Comparison of ENCODE assay signal across 8 cellular contexts in the genomic region with DNA sequence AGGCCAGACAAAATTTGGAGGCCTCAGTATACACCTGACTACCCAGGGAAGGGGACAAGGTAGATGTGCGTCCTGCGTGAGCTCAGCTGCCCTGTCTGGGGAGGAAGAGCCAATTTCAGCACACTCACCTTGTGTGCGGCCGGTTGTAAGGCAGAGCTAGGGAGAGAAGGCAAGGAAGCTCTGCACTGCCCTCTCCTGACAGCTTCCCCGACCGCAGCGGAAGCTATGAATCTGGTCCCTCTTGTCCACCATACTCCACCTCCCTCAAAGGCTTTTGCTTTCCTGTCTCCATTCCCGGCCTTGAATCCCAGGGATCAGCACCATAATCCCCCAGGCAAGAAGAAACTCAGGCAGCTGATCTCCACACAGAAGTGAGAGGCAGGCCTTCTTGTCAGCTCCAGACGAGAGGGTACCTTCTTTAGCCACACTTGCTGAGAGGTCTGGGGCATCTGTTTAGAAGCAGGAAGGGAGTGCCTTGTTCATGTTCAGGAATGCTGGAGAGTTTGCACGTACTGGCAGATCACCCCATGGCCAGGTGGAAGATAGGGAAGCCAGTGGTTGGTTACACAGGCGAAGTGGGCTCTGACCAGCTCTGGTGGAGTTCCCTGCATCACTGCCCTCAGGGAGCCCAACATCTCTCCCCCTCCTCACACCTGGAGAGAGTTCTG.
DNase-seq lines count a peak whose midpoint lies in the region; ATAC-seq and TF ChIP-seq lines count a peak whose summit lies in the region.

No MANE protein-coding gene starts in this region.

- no peaks in the 10 kb centered on the region for H3K9me3 ChIP-seq in mammary epithelial cell (replicated peaks; ENCODE audit: insufficient read depth, low read length)

- peak; percentile 75 to 85 for TF ChIP-seq CTCF in mammary epithelial cell (conservative IDR thresholded peaks at IDR 0.05 in 1 of 2, IDR thresholded peaks at IDR 0.05 in 1 of 2; ENCODE audit: extremely low read depth in 1 of 2, insufficient read depth in 1 of 2, low read depth in 1 of 2, low read length in 2 of 2)

- peak; percentile 8 for DNase-seq in DMS153 (lab: John Stamatoyannopoulos, UW)
- DNase-seq in DMS153 treated with DMSO at 0.1 percent for 48 hours (lab: John Stamatoyannopoulos, UW; ENCODE audit: unreplicated experiment): no peak
- DNase-seq in NCI-H226: peak; percentile 46
- peak; percentile 60 for DNase-seq in mammary epithelial cell
- DNase-seq in iris pigment epithelial cell (ENCODE audit: low read depth): peak; percentile 74
- DNase-seq in stimulated activated naive CD8-positive, alpha-beta T cell treated with anti-CD3 and anti-CD28 coated beads, Interleukin-15, Interleukin-2, amounts not matched to agents 100 U/mL and 50 U/mL, for 24 hours: peak; percentile 13

- no TSS peak for BruUV-seq in mammary epithelial cell (replicated peaks; lab: Mats Ljungman, UMichigan)

- no peak overlapping the region for H3K4me3 ChIP-seq in mammary epithelial cell (replicated peaks in 1 of 3; ENCODE audit: insufficient read depth in 1 of 3, low read depth in 2 of 3, low read length in 3 of 3)

- H3K27me3 ChIP-seq in mammary epithelial cell (ENCODE audit: insufficient read depth, low read length): no peaks in the 10 kb centered on the region

- no peaks in the 10 kb centered on the region for H3K36me3 ChIP-seq in mammary epithelial cell (ENCODE audit: insufficient read depth, low read length)

- no peaks in the 10 kb centered on the region for H4K20me1 ChIP-seq in mammary epithelial cell (ENCODE audit: insufficient read depth, low read length)

- peak overlapping the region; percentile 12 for H3K27ac ChIP-seq in mammary epithelial cell (ENCODE audit: insufficient read depth, low read depth, low read length)

- peak overlapping the region; percentile 9 for H3K9ac ChIP-seq in mammary epithelial cell (ENCODE audit: insufficient read depth, low read length)

- H3K4me2 ChIP-seq in mammary epithelial cell (ENCODE audit: insufficient read depth, low read depth, low read length): peak overlapping the region; percentile 29

- intact Hi-C loops in mammary epithelial cell (cut with micrococcal nuclease): no loop called here

- CTCF ChIA-PET in mammary epithelial cell (lab: Charles Lee; ENCODE audit: low non-redundant PET): interaction anchor here (0.5 to 0.9 kb wide), 2 partner anchors 58 to 474 kb away, joined by 3 to 4 read pairs; no protein-coding TSS in a partner anchor

- dilution Hi-C loops in mammary epithelial cell (cut with HindIII; ENCODE audit: low sequenced_read_pairs): no loop called here

- H3K4me1 ChIP-seq in mammary epithelial cell (ENCODE audit: insufficient read depth, low read length): peaks cover 20% of the 10 kb centered on the region

- in situ Hi-C loops in mammary epithelial cell (cut with MboI; ENCODE audit: low sequenced_read_pairs in 2 of 2): no loop called here

- ATAC-seq in GM21825 (IDR thresholded peaks at IDR 0.05; ENCODE audit: unreplicated experiment) (peak; percentile 67), HG03460 (IDR thresholded peaks at IDR 0.05; ENCODE audit: unreplicated experiment) (no peak)
- peak; percentile 63 for ATAC-seq in stimulated activated naive CD8-positive, alpha-beta T cell treated with anti-CD3 and anti-CD28 coated beads, Interleukin-15, Interleukin-2, amounts not matched to agents 100 U/mL and 50 U/mL, for 24 hours

- H2AFZ ChIP-seq in mammary epithelial cell (ENCODE audit: low read depth, low read length): peak overlapping the region; percentile 93

- H3K79me2 ChIP-seq in mammary epithelial cell (ENCODE audit: insufficient read depth, low read length): no peaks in the 10 kb centered on the region

- whole genome bisulfite sequencing in mammary epithelial cell (ENCODE audit: low coverage, missing lambda C conversion rate): 20% methylated on average over 10 of the region's 11 CpGs
